Comparison of ENCODE assay signal across 8 cellular contexts in the genomic region with DNA sequence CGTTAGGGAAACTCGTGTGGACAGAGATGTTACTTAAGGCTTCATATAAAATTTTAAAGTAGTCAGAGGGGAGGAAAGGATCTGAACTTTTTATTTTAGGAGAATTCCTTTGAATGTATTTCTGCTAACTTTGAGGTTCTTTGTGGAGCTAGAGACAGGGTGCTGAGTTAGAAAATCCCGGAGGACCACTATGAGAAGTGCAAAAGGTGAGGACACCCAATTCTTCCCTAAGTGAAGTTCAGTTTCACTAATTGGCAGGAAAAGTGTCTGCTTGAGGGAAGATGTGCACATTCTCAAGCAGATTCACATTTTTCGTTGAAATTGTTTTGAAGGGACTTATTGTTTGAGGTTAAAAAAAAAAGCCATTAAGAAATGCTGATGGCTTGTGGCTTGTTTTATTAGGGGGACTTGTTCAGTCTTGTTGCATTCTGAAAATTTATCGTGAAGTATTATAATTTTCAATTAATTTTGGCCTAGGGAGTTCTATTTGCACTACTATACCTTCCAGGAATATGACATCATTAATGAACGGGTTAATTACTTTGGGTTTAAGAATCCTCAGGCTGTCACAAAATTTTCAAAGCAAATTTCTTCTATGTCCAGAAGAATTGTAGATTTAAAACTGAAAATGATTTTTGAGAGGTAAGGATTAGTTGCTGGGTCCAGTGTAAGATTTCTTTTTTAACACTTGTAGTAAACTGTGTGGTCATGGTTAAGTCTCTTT. TPM values are rescaled to one million over a fixed set of nuclear protein-coding genes. Genes with fewer than 3 reads are reported as not detected.
DNase-seq lines count a peak whose midpoint lies in the region; ATAC-seq and TF ChIP-seq lines count a peak whose summit lies in the region.

No MANE protein-coding gene starts in this region.

- H3K27me3 ChIP-seq in CD8-positive, alpha-beta memory T cell (ENCODE audit: insufficient read depth, low read length, poor library complexity, severe bottlenecking), result no peaks in the 10 kb centered on the region
- H3K27me3 ChIP-seq in OCI-LY1 (ENCODE audit: insufficient read depth, low read length) (no peaks in the 10 kb centered on the region), osteoblast (ENCODE audit: insufficient read depth, low read length) (no peaks in the 10 kb centered on the region)

- peak overlapping the region; percentile 66 for H3K27ac ChIP-seq in CD8-positive, alpha-beta memory T cell (ENCODE audit: low read depth, low read length)
- H3K27ac ChIP-seq in OCI-LY1 (ENCODE audit: low read depth, low read length, poor library complexity, severe bottlenecking), result no peak overlapping the region
- H3K27ac ChIP-seq in osteoblast (ENCODE audit: low read depth, low read length), result peak overlapping the region; percentile 89

- no peaks in the 10 kb centered on the region for H3K9me3 Mint-ChIP-seq in CD8-positive, alpha-beta memory T cell
- H3K9me3 Mint-ChIP-seq in endothelial cell (ENCODE audit: unreplicated experiment), result no peaks in the 10 kb centered on the region

- peak overlapping the region; percentile 92 for H3K4me3 ChIP-seq in CD8-positive, alpha-beta memory T cell (ENCODE audit: low read length)
- H3K4me3 ChIP-seq in OCI-LY1 (ENCODE audit: low read depth, low read length, poor library complexity, severe bottlenecking), result peak overlapping the region; percentile 97
- H3K4me3 ChIP-seq in osteoblast (ENCODE audit: insufficient read depth, low read length), result peak overlapping the region; percentile 85

- H3K27me3 Mint-ChIP-seq in CD8-positive, alpha-beta memory T cell, result no peaks in the 10 kb centered on the region
- peaks cover 8% of the 10 kb centered on the region for H3K27me3 Mint-ChIP-seq in endothelial cell (ENCODE audit: unreplicated experiment)

- peaks cover 48% of the 10 kb centered on the region for H3K4me1 ChIP-seq in CD8-positive, alpha-beta memory T cell (ENCODE audit: insufficient read depth, low read length)
- H3K4me1 ChIP-seq in OCI-LY1 (ENCODE audit: insufficient read depth, low read length, severe bottlenecking), result peaks cover 22% of the 10 kb centered on the region
- peaks cover 24% of the 10 kb centered on the region for H3K4me1 ChIP-seq in osteoblast (ENCODE audit: insufficient read depth, low read length)

- ATAC-seq in HG03432 (IDR thresholded peaks at IDR 0.05; ENCODE audit: unreplicated experiment), result no peak

- peak overlapping the region; percentile 92 to 97 (median 94) for H3K27ac Mint-ChIP-seq in CD8-positive, alpha-beta memory T cell
- H3K27ac Mint-ChIP-seq in endothelial cell (ENCODE audit: unreplicated experiment), result peak overlapping the region; percentile 92

- no peaks in the 10 kb centered on the region for H3K9me2 ChIP-seq in OCI-LY1 (ENCODE audit: low read depth, low read length)

- H2AFZ ChIP-seq in OCI-LY1 (ENCODE audit: low read length) (no peak overlapping the region), osteoblast (ENCODE audit: low read length) (peak overlapping the region; percentile 75)

- peak overlapping the region; percentile 96 to 99 (median 97) for H3K4me3 Mint-ChIP-seq in CD8-positive, alpha-beta memory T cell
- peak overlapping the region; percentile 99 for H3K4me3 Mint-ChIP-seq in endothelial cell (ENCODE audit: unreplicated experiment)

- H3K36me3 ChIP-seq in CD8-positive, alpha-beta memory T cell (ENCODE audit: insufficient read depth, low read length), result no peaks in the 10 kb centered on the region
- H3K36me3 ChIP-seq in OCI-LY1 (ENCODE audit: insufficient read depth, low read length), result no peaks in the 10 kb centered on the region
- H3K36me3 ChIP-seq in osteoblast (ENCODE audit: insufficient read depth, low read length), result no peaks in the 10 kb centered on the region

- CTCF ChIA-PET in CD8-positive, alpha-beta memory T cell (lab: Charles Lee), result interaction anchor here (0.8 to 1.6 kb wide), 5 partner anchors 10 to 61 kb away, joined by 3 to 10 read pairs (median 3); no protein-coding TSS in a partner anchor

- peak overlapping the region; percentile 90 for H3K4me2 ChIP-seq in OCI-LY1 (ENCODE audit: low read length)
- H3K4me2 ChIP-seq in osteoblast (ENCODE audit: insufficient read depth, low read length), result peak overlapping the region; percentile 80

- in situ Hi-C loops in GM13977 (cut with MboI; ENCODE audit: low pct_unique_long_range_greater_than_20kb, low sequenced_read_pairs, unreplicated experiment), result no loop called here

- no peaks in the 10 kb centered on the region for H3K9me3 ChIP-seq in CD8-positive, alpha-beta memory T cell (ENCODE audit: low read length)
- no peaks in the 10 kb centered on the region for H3K9me3 ChIP-seq in OCI-LY1 (ENCODE audit: low read length)
- no peaks in the 10 kb centered on the region for H3K9me3 ChIP-seq in osteoblast (ENCODE audit: low read depth, low read length)

- no peaks in the 10 kb centered on the region for H4K20me1 ChIP-seq in OCI-LY1 (ENCODE audit: insufficient read depth, low read length)
- peaks cover 39% of the 10 kb centered on the region for H4K20me1 ChIP-seq in osteoblast (ENCODE audit: insufficient read depth, low read length)

- peaks cover 58 to 77% (median 75%) of the 10 kb centered on the region in 3 donors for H3K4me1 Mint-ChIP-seq in CD8-positive, alpha-beta memory T cell
- H3K4me1 Mint-ChIP-seq in endothelial cell (ENCODE audit: unreplicated experiment), result peaks cover 33% of the 10 kb centered on the region

- H3F3A ChIP-seq in OCI-LY1 (ENCODE audit: insufficient read depth, low read length), result 0 out of 2 replicates have a peak, but pooled peaks cover 6% of the 10 kb centered on the region

- H3K36me3 Mint-ChIP-seq in CD8-positive, alpha-beta memory T cell, result peaks cover 0 to 7% (median 3%) of the 10 kb centered on the region in 3 donors
- peaks cover 12% of the 10 kb centered on the region for H3K36me3 Mint-ChIP-seq in endothelial cell (ENCODE audit: low read depth, unreplicated experiment)

- POLR2A ChIA-PET in CD8-positive, alpha-beta memory T cell (lab: Charles Lee), result no interaction called here

- H3K79me2 ChIP-seq in OCI-LY1 (ENCODE audit: insufficient read depth, low read length), result peaks cover 9% of the 10 kb centered on the region; the same call in 1 of the 2 replicates
- peaks cover 65% of the 10 kb centered on the region for H3K79me2 ChIP-seq in osteoblast (ENCODE audit: insufficient read depth, low read length)

- no peak for DNase-seq in CD8-positive, alpha-beta memory T cell
- DNase-seq in endothelial cell (ENCODE audit: low spot score) (no peak), osteoblast (ENCODE audit: insufficient read length, low spot score, missing footprints) (peak; percentile 71), putamen (ENCODE audit: low spot score) (no peak), Ammon's horn (ENCODE audit: low spot score) (no peak), GM13977 (ENCODE audit: low spot score) (no peak)

- peak overlapping the region; percentile 86 for H3K9ac ChIP-seq in OCI-LY1 (ENCODE audit: low read length)

- no peak for TF ChIP-seq CTCF in OCI-LY1 (IDR thresholded peaks at IDR 0.05; ENCODE audit: low read length)
- no peak for TF ChIP-seq CTCF in endothelial cell (IDR thresholded peaks at IDR 0.05; ENCODE audit: unreplicated experiment)
- TF ChIP-seq CTCF in osteoblast (IDR thresholded peaks at IDR 0.05; ENCODE audit: extremely low read depth, low read depth, low read length), result no peak
- no peak for TF ChIP-seq CTCF in GM13977 (IDR thresholded peaks at IDR 0.05; ENCODE audit: extremely low read depth, insufficient read depth, missing control alignments)

RNA-seq across cellular contexts. Expression of a gene that starts 1.8 kb away (rescaled TPM):
- total RNA-seq in CD8-positive, alpha-beta memory T cell, result 10 to 100 TPM; 37.4 to 46.2 TPM
- polyA plus RNA-seq in CD8-positive, alpha-beta memory T cell, result 13.4 TPM
- 68.8 TPM for total RNA-seq in endothelial cell (ENCODE audit: unreplicated experiment)
- 51.0 and 72.5 TPM in 2 replicates for total RNA-seq in osteoblast
